Comparison of ENCODE assay signal across 1 cellular context in genomic region chr16:596736-597060, GRCh38.
TF ChIP-seq lines count a peak whose summit lies in the region.

No MANE protein-coding gene starts in this region.

TF ChIP-seq in liver, 16 proteins besides CTCF, POLR2A, EP300 and RAD21 (continued from another document):
- TF ChIP-seq ATF3 (IDR thresholded peaks at IDR 0.05) (no peak), YY1 (IDR thresholded peaks at IDR 0.05) (no peak)
TF ChIP-seq in liver: peak in this region for 0.
